ENCODE assay signal across 22 cellular contexts in genomic region chr14:62710811-62711210, GRCh38.
"Had no signal": no experiment of that assay in that cellular context is flagged by ENCODE, and none has a peak within 500 bp of the region (broad histone marks: within the 10 kb centered on the region; RNA-seq: fewer than 3 reads in every experiment).

No MANE protein-coding gene starts in this region.

- H3K9me3 ChIP-seq: breast epithelium, gastrocnemius medialis, suprapubic skin, tibial artery, upper lobe of right lung had no signal

- H3K36me3 Mint-ChIP-seq: activated naive CD4-positive, alpha-beta T cell treated with anti-CD3 and anti-CD28 coated beads, Interleukin-2, amount 50 U/mL, for 72 hours had no signal

- ATAC-seq: activated naive CD4-positive, alpha-beta T cell treated with anti-CD3 and anti-CD28 coated beads, Interleukin-2, amount 50 U/mL, for 72 hours; activated T-cell treated with anti-CD3 and anti-CD28 coated beads, Interleukin-2, amount 50 U/mL, for 72 hours; gastrocnemius medialis; left lung; right cardiac atrium; upper lobe of right lung had no signal

- DNase-seq: activated CD4-positive, alpha-beta T cell treated with anti-CD3 and anti-CD28 coated beads for 4 hours; activated CD4-positive, alpha-beta T cell treated with anti-CD3 and anti-CD28 coated beads, Interleukin-2, amount 50 U/mL, for 4 hours; activated naive CD4-positive, alpha-beta T cell; activated T-cell treated with anti-CD3 and anti-CD28 coated beads for 4 hours; activated T-cell treated with anti-CD3 and anti-CD28 coated beads, Interleukin-2, amount 50 U/mL, for 72 hours; gastrocnemius medialis; glutamatergic neuron; left lung; posterior cingulate gyrus; right cardiac atrium; stimulated activated naive CD4-positive, alpha-beta T cell; tibial artery; upper lobe of right lung had no signal

- H3K27ac ChIP-seq: breast epithelium, epithelial cell of prostate, gastrocnemius medialis, left lung, suprapubic skin, tibial artery, upper lobe of right lung, VCaP had no signal

- H3K4me3 Mint-ChIP-seq: activated T-cell treated with anti-CD3 and anti-CD28 coated beads, Interleukin-2, amount 50 U/mL, for 72 hours; central memory CD8-positive, alpha-beta T cell; dendritic cell treated with granulocyte-macrophage colony-stimulating factor and Interleukin-4, amounts not matched to agents 40 ng/mL and 50 ng/mL, for 4 days; nephron had no signal

- H3K4me3 ChIP-seq: breast epithelium, gastrocnemius medialis, left lung, suprapubic skin, tibial artery, upper lobe of right lung had no signal

- H3K36me3 ChIP-seq: breast epithelium, gastrocnemius medialis, left lung, suprapubic skin, tibial artery, upper lobe of right lung had no signal

- H3K4me1 Mint-ChIP-seq: central memory CD8-positive, alpha-beta T cell; nephron had no signal

- H3K27ac Mint-ChIP-seq: activated naive CD4-positive, alpha-beta T cell treated with anti-CD3 and anti-CD28 coated beads, Interleukin-2, amount 50 U/mL, for 72 hours; activated T-cell treated with anti-CD3 and anti-CD28 coated beads, Interleukin-2, amount 50 U/mL, for 72 hours; dendritic cell treated with granulocyte-macrophage colony-stimulating factor and Interleukin-4, amounts not matched to agents 40 ng/mL and 50 ng/mL, for 4 days; nephron had no signal

- H3K27me3 Mint-ChIP-seq: central memory CD8-positive, alpha-beta T cell; dendritic cell treated with granulocyte-macrophage colony-stimulating factor and Interleukin-4, amounts not matched to agents 40 ng/mL and 50 ng/mL, for 4 days had no signal

- H3K27me3 ChIP-seq: breast epithelium, gastrocnemius medialis, left lung, suprapubic skin, tibial artery, upper lobe of right lung had no signal

- FAIRE-seq: islet of Langerhans had no signal

- H3K9me3 Mint-ChIP-seq: activated naive CD4-positive, alpha-beta T cell treated with anti-CD3 and anti-CD28 coated beads, Interleukin-2, amount 50 U/mL, for 72 hours; nephron had no signal

- H3K4me1 ChIP-seq: breast epithelium, gastrocnemius medialis, left lung, suprapubic skin, tibial artery, upper lobe of right lung had no signal
